In the genomic region with DNA sequence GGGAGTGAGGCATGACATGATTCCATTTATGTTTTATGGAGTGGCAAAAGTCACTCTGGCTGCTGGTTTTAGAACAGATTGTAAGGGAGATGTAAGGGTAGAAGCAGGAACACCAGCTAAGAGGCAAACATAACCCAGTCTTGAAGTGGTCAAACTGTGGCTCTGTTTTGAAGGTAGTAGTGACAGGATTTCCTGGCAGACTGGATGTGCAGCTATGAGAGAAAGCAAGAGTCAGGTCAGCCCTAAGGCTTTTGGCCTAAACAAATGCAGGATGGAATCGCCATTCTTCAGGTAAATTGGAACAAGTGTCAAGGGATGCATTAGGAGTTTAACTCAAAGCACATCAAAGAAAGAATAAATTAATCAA, we compare ENCODE assay signal across 24 cellular contexts.
"Had no signal": no experiment of that assay in that cellular context is flagged by ENCODE, and none has a peak within 500 bp of the region (broad histone marks: within the 10 kb centered on the region; RNA-seq: fewer than 3 reads in every experiment).

No MANE protein-coding gene starts in this region.

- DNase-seq: activated CD4-positive, alpha-beta T cell treated with anti-CD3 and anti-CD28 coated beads for 36 hours; activated CD4-positive, CD25-positive, alpha-beta regulatory T cell; activated CD8-positive, alpha-beta memory T cell treated with anti-CD3 and anti-CD28 coated beads for 24 hours; activated gamma-delta T cell treated with Interleukin-2 at 50 U/mL for 16 hours; activated naive CD4-positive, alpha-beta T cell treated with anti-CD3 and anti-CD28 coated beads, Interleukin-2, amount 50 U/mL, for 16 hours; activated T-cell treated with anti-CD3 and anti-CD28 coated beads, Interleukin-2, amount 50 U/mL, for 1 hour; anterior cingulate cortex; body of pancreas; dermis blood vessel endothelial cell; effector CD8-positive, alpha-beta T cell; islet precursor cell; left cardiac atrium; left ventricle myocardium superior; naive thymus-derived CD4-positive, alpha-beta T cell; psoas muscle; spleen; stimulated activated naive CD4-positive, alpha-beta T cell; T-cell had no signal

- ATAC-seq: activated CD4-positive, alpha-beta T cell treated with anti-CD3 and anti-CD28 coated beads for 36 hours; body of pancreas; left cardiac atrium; left ventricle myocardium superior; naive thymus-derived CD4-positive, alpha-beta T cell; psoas muscle; T-cell had no signal

- H3K27me3 Mint-ChIP-seq: activated CD4-positive, alpha-beta T cell treated with anti-CD3 and anti-CD28 coated beads for 36 hours; T-cell had no signal

- H3K27ac ChIP-seq: body of pancreas, parathyroid adenoma, psoas muscle, spleen, tibial nerve had no signal

- H3K4me3 ChIP-seq: body of pancreas, psoas muscle, spleen, tibial nerve had no signal

- H3K36me3 ChIP-seq: spleen, tibial nerve had no signal

- H3K27me3 ChIP-seq: body of pancreas, spleen, tibial nerve had no signal

- H3K9me3 ChIP-seq: body of pancreas, psoas muscle, spleen had no signal

- H3K36me3 Mint-ChIP-seq: T-cell had no signal

- FAIRE-seq: colon, endometrium, frontal cortex had no signal

- H3K4me3 Mint-ChIP-seq: activated CD4-positive, alpha-beta T cell treated with anti-CD3 and anti-CD28 coated beads for 36 hours; mesothelial cell of epicardium; T-cell had no signal

- H3K4me1 ChIP-seq: body of pancreas, parathyroid adenoma, psoas muscle had no signal

- H3K9me3 Mint-ChIP-seq: T-cell had no signal

- H3K27ac Mint-ChIP-seq: activated CD4-positive, alpha-beta T cell treated with anti-CD3 and anti-CD28 coated beads for 36 hours; mesothelial cell of epicardium; naive thymus-derived CD4-positive, alpha-beta T cell; T-cell had no signal
